ENCODE assay signal across 1 cellular context in genomic region chr20:63846128-63846771, GRCh38.
A peak's percentile ranks its signal among the peaks of the same experiment; 100 is the strongest.
TF ChIP-seq lines count a peak whose summit lies in the region.

No MANE protein-coding gene starts in this region.

TF ChIP-seq in HepG2, 621 proteins besides CTCF, POLR2A, EP300 and RAD21 (continued from another document and continues in another):
- no peak for TF ChIP-seq CENPBD1 (CRISPR knock-in tag; IDR thresholded peaks at IDR 0.05; ENCODE audit: borderline replicate concordance, low read depth)
- peak; percentile 43 for TF ChIP-seq HNRNPK (IDR thresholded peaks at IDR 0.05; ENCODE audit: low read depth, low read length, poor library complexity, severe bottlenecking)
- peak; percentile 74; the same call in 1 of the 2 replicates for TF ChIP-seq ZNF788 (CRISPR knock-in tag; IDR thresholded peaks at IDR 0.05; ENCODE audit: borderline replicate concordance)
- TF ChIP-seq ZNF296 (CRISPR knock-in tag; conservative IDR thresholded peaks at IDR 0.05) = peak; percentile 65; the same call in 1 of the 2 replicates
- 0 out of 2 replicates have a peak, but pooled peaks have one; percentile 36 for TF ChIP-seq ATF7-NPFF (CRISPR knock-in tag; IDR thresholded peaks at IDR 0.05; ENCODE audit: low read depth)
- peak; percentile 3; the same call in 1 of the 2 replicates for TF ChIP-seq PRDM10 (CRISPR knock-in tag; IDR thresholded peaks at IDR 0.05; ENCODE audit: low read depth)
- peak; percentile 82 for TF ChIP-seq BCL6 (CRISPR knock-in tag; IDR thresholded peaks at IDR 0.05)
- 0 out of 2 replicates have a peak, but pooled peaks have one; percentile 18 for TF ChIP-seq ZNF275 (CRISPR knock-in tag; IDR thresholded peaks at IDR 0.05; ENCODE audit: borderline replicate concordance)
- TF ChIP-seq ZBTB26 (CRISPR knock-in tag; IDR thresholded peaks at IDR 0.05; ENCODE audit: borderline replicate concordance) = no peak
- TF ChIP-seq MEF2D (CRISPR knock-in tag; IDR thresholded peaks at IDR 0.05) = peak; percentile 53
- TF ChIP-seq SOX6 (IDR thresholded peaks at IDR 0.05) = no peak
- 0 out of 2 replicates have a peak, but pooled peaks have one; percentile 40 for TF ChIP-seq SOX6 (CRISPR knock-in tag; IDR thresholded peaks at IDR 0.05)
- peak; percentile 42 for TF ChIP-seq ZNF883 (CRISPR knock-in tag; IDR thresholded peaks at IDR 0.05; ENCODE audit: not compliant biosample characterization)
- no peak for TF ChIP-seq CHD2 (IDR thresholded peaks at IDR 0.05; ENCODE audit: low read depth, low read length)
- no peak for TF ChIP-seq ZNF253 (CRISPR knock-in tag; IDR thresholded peaks at IDR 0.05; ENCODE audit: borderline replicate concordance)
- TF ChIP-seq ZFY (CRISPR knock-in tag; IDR thresholded peaks at IDR 0.05) = 0 out of 2 replicates have a peak, but pooled peaks have one; percentile 0
- TF ChIP-seq HOXA3 (CRISPR knock-in tag; IDR thresholded peaks at IDR 0.05) = peak; percentile 46; the same call in 1 of the 2 replicates
- peak; percentile 56; the same call in 1 of the 2 replicates for TF ChIP-seq NR2F2 (IDR thresholded peaks at IDR 0.05; ENCODE audit: borderline replicate concordance, low read depth)
- peak; percentile 95 for TF ChIP-seq PATZ1 (CRISPR knock-in tag; IDR thresholded peaks at IDR 0.05)
- TF ChIP-seq ZNF768 (CRISPR knock-in tag; IDR thresholded peaks at IDR 0.05) = peak; percentile 25; the same call in 1 of the 2 replicates
- TF ChIP-seq PAXIP1 (CRISPR knock-in tag; conservative IDR thresholded peaks at IDR 0.05) = peak; percentile 84
- no peak for TF ChIP-seq MBD4 (IDR thresholded peaks at IDR 0.05; ENCODE audit: borderline replicate concordance, low read length)
- TF ChIP-seq DPF2 (CRISPR knock-in tag; IDR thresholded peaks at IDR 0.05; ENCODE audit: borderline replicate concordance, low read depth) = peak; percentile 54; the same call in 1 of the 2 replicates
- peak; percentile 84 for TF ChIP-seq GATAD2A (CRISPR knock-in tag; IDR thresholded peaks at IDR 0.05)
- peak; percentile 88 for TF ChIP-seq NR2F6 (IDR thresholded peaks at IDR 0.05)
- TF ChIP-seq NR2F6 (CRISPR knock-in tag; IDR thresholded peaks at IDR 0.05) = peak; percentile 92
- TF ChIP-seq GABPB1 (CRISPR knock-in tag; IDR thresholded peaks at IDR 0.05) = peak; percentile 63; the same call in 1 of the 2 replicates
- 0 out of 2 replicates have a peak, but pooled peaks have one; percentile 51 for TF ChIP-seq MBNL3 (CRISPR knock-in tag; conservative IDR thresholded peaks at IDR 0.05)
- TF ChIP-seq AHDC1 (CRISPR knock-in tag; IDR thresholded peaks at IDR 0.05; ENCODE audit: borderline replicate concordance) = no peak
- peak; percentile 31; the same call in 1 of the 2 replicates for TF ChIP-seq HIVEP1 (CRISPR knock-in tag; IDR thresholded peaks at IDR 0.05)
- 0 out of 2 replicates have a peak, but pooled peaks have one; percentile 10 for TF ChIP-seq ZSCAN21 (CRISPR knock-in tag; IDR thresholded peaks at IDR 0.05; ENCODE audit: borderline replicate concordance)
- TF ChIP-seq NR2C2 (CRISPR knock-in tag; IDR thresholded peaks at IDR 0.05; ENCODE audit: borderline replicate concordance) = peak; percentile 47; the same call in 1 of the 2 replicates
- no peak for TF ChIP-seq ZNF17 (CRISPR knock-in tag; IDR thresholded peaks at IDR 0.05)
- TF ChIP-seq UBTF (CRISPR knock-in tag; IDR thresholded peaks at IDR 0.05) = peak; percentile 74
- TF ChIP-seq THRA (CRISPR knock-in tag; IDR thresholded peaks at IDR 0.05; ENCODE audit: borderline replicate concordance) = peak; percentile 84
